Comparison of ENCODE assay signal across 8 cellular contexts in the genomic region with DNA sequence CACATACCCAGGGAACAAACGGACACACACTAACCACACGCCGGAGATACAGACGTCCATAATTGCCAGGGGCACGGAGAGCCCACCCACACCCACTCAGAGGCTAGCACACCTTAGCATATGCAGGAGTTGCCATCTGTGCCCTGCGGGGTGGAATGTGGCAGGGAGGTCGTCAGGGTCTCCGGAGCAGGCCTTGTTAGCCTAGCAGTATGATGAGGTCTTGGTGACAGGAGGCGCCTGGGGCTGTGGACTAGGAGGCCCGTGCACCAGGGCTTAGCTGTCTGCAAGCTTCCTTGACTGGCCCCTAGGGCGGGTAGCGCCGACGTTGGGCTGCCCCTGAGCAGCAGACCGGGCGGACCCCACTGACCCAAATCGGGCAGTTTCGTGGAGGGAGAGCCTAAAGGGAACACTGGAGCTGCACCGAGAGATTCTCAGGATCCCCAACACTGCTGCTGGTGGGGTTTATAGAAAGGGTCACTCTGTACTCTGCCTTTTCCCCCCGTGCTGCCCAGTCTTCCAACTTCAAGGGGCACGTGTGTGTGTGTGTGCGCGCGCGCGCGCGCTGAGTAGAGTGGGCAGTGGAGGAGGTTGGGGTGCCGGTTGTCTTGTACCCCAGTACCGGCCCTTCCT. TPM values are rescaled to one million over a fixed set of nuclear protein-coding genes. Genes with fewer than 3 reads are reported as not detected.
DNase-seq lines count a peak whose midpoint lies in the region; ATAC-seq lines count a peak whose summit lies in the region.

No MANE protein-coding gene starts in this region.

- no peaks in the 10 kb centered on the region for H3K79me2 ChIP-seq in Karpas-422 (ENCODE audit: low read length)

- H3K27me3 ChIP-seq in Karpas-422 (ENCODE audit: low read length) (no peaks in the 10 kb centered on the region), muscle layer of duodenum (ENCODE audit: low read depth, low read length) (peaks cover 69% of the 10 kb centered on the region)

- peaks cover 7% of the 10 kb centered on the region; the same call in 1 of the 2 replicates for H4K20me1 ChIP-seq in Karpas-422 (ENCODE audit: insufficient read depth, low read depth, low read length)

- no peak overlapping the region for H3K27ac Mint-ChIP-seq in activated naive CD8-positive, alpha-beta T cell treated with anti-CD3 and anti-CD28 coated beads for 36 hours

- DNase-seq in Daoy (ENCODE audit: low read depth): peak; percentile 57
- DNase-seq in Karpas-422: peak; percentile 77
- DNase-seq in activated naive CD8-positive, alpha-beta T cell treated with anti-CD3 and anti-CD28 coated beads for 36 hours: no peak
- DNase-seq in NCI-H187 (lab: John Stamatoyannopoulos, UW): no peak
- DNase-seq in NCI-H1436 treated with DMSO at 0.1 percent for 48 hours (lab: John Stamatoyannopoulos, UW): no peak

- H3K36me3 Mint-ChIP-seq in activated naive CD8-positive, alpha-beta T cell treated with anti-CD3 and anti-CD28 coated beads for 36 hours: peaks cover 2% of the 10 kb centered on the region

- H3K4me1 ChIP-seq in Karpas-422 (ENCODE audit: low read length) (peaks cover 74% of the 10 kb centered on the region), muscle layer of duodenum (ENCODE audit: control insufficient read depth in 1 of 2, insufficient read depth in 2 of 2, low read length in 2 of 2) (peaks cover 15 to 66% of the 10 kb centered on the region in 2 donors)

- H3K4me3 ChIP-seq in Karpas-422 (ENCODE audit: low read length) (peak overlapping the region; percentile 69), muscle layer of duodenum (ENCODE audit: low read depth in 1 of 2, low read length in 2 of 2) (peak overlapping the region; percentile 56 to 71)

- H2AFZ ChIP-seq in Karpas-422 (ENCODE audit: low read length): no peak overlapping the region

- H3K4me1 Mint-ChIP-seq in activated naive CD8-positive, alpha-beta T cell treated with anti-CD3 and anti-CD28 coated beads for 36 hours: peaks cover 58% of the 10 kb centered on the region

- ATAC-seq in HG02798 (IDR thresholded peaks at IDR 0.05; ENCODE audit: poor library complexity, unreplicated experiment) (no peak), HG03460 (IDR thresholded peaks at IDR 0.05; ENCODE audit: unreplicated experiment) (no peak)

- H3K9me3 ChIP-seq in Karpas-422 (ENCODE audit: low read length) (no peaks in the 10 kb centered on the region), muscle layer of duodenum (ENCODE audit: control insufficient read depth in 1 of 2, low read length in 2 of 2) (no peaks in the 10 kb centered on the region)

- no peaks in the 10 kb centered on the region for H3K9me2 ChIP-seq in Karpas-422 (replicated peaks; ENCODE audit: insufficient read depth, low read length)

- peak overlapping the region; percentile 91 for H3K4me3 Mint-ChIP-seq in activated naive CD8-positive, alpha-beta T cell treated with anti-CD3 and anti-CD28 coated beads for 36 hours

- H3K27me3 Mint-ChIP-seq in activated naive CD8-positive, alpha-beta T cell treated with anti-CD3 and anti-CD28 coated beads for 36 hours: peaks cover 79% of the 10 kb centered on the region

- H3K4me2 ChIP-seq in Karpas-422 (ENCODE audit: low read depth, low read length, poor library complexity, severe bottlenecking): peak overlapping the region; percentile 99

- H3K36me3 ChIP-seq in Karpas-422 (ENCODE audit: insufficient read depth, low read length): no peaks in the 10 kb centered on the region
- no peaks in the 10 kb centered on the region for H3K36me3 ChIP-seq in muscle layer of duodenum (ENCODE audit: control insufficient read depth in 1 of 2, insufficient read depth in 2 of 2, low read length in 2 of 2)

- H3K9me3 Mint-ChIP-seq in activated naive CD8-positive, alpha-beta T cell treated with anti-CD3 and anti-CD28 coated beads for 36 hours: no peaks in the 10 kb centered on the region

- peak overlapping the region; percentile 98 for H3K9ac ChIP-seq in Karpas-422 (ENCODE audit: low read length)

- H3K27ac ChIP-seq in Karpas-422 (ENCODE audit: low read length) (peak overlapping the region; percentile 98), muscle layer of duodenum (ENCODE audit: low read length) (no peak overlapping the region)

RNA-seq across cellular contexts. Expression of gene STAC3, which starts 9.9 kb away (rescaled TPM):
- 0.69 TPM in 1 of 2 replicates, not detected in the other for total RNA-seq in Daoy (2014; rRNA removed; shearing (Covaris generic))
- 5.9 and 7.8 TPM in 2 replicates for total RNA-seq in Karpas-422 (2014; rRNA removed; shearing (Covaris generic); ENCODE audit: low replicate concordance)
- 1 to 10 TPM; 2.0 to 2.6 TPM for total RNA-seq in activated naive CD8-positive, alpha-beta T cell treated with anti-CD3 and anti-CD28 coated beads for 36 hours

RNA-seq across cellular contexts. Expression of gene SHMT2, which starts 11.5 kb away (rescaled TPM):
- 196 and 236 TPM in 2 replicates for total RNA-seq in Daoy (2014; rRNA removed; shearing (Covaris generic))
- 399 and 449 TPM in 2 replicates for total RNA-seq in Karpas-422 (2014; rRNA removed; shearing (Covaris generic); ENCODE audit: low replicate concordance)
- total RNA-seq in activated naive CD8-positive, alpha-beta T cell treated with anti-CD3 and anti-CD28 coated beads for 36 hours: 100 to 1,000 TPM; 517 to 532 TPM

RNA-seq across cellular contexts. Expression of gene NXPH4, which starts 24.4 kb away (rescaled TPM):
- 0.33 and 1.7 TPM in 2 replicates for total RNA-seq in Daoy (2014; rRNA removed; shearing (Covaris generic))
- total RNA-seq in Karpas-422 (2014; rRNA removed; shearing (Covaris generic); ENCODE audit: low replicate concordance): 2.9 and 4.2 TPM in 2 replicates
- total RNA-seq in activated naive CD8-positive, alpha-beta T cell treated with anti-CD3 and anti-CD28 coated beads for 36 hours: under 1 TPM; 0.19 to 0.26 TPM

Comparison
In these comparisons a context has a peak if more than half of its experiments do, and no peak if none do; other contexts are left out.
1. DNase-seq: peak in Daoy (single experiment) and Karpas-422 (single experiment); none in activated naive CD8-positive, alpha-beta T cell treated with anti-CD3 and anti-CD28 coated beads for 36 hours (single experiment), NCI-H187 (0 of 2) and NCI-H1436 treated with DMSO at 0.1 percent for 48 hours (single experiment).